ENCODE assay signal across 6 cellular contexts in the genomic region with DNA sequence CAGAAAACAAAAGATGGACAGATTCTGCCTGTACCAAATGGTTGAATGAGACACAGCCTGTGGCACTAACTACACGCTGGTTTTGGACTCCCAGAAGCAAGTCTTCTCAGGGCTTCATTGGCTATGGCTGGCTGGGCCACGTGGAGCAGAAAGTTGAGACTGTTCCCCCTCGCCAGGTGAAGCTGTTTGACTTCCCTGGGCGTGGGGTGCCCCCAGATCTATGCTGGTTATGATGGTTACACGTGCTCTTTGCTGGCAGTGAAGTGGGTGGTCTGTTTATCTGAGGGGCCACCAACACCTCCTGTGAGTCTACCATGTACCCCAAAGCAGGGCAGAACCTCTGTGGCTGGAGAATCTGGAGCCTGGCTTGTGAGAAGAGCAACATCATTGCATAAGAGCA.
"Had no signal": no experiment of that assay in that cellular context is flagged by ENCODE, and none has a peak within 500 bp of the region (broad histone marks: within the 10 kb centered on the region; RNA-seq: fewer than 3 reads in every experiment).

No MANE protein-coding gene starts in this region.

- H3K36me3 Mint-ChIP-seq: IgD-negative memory B cell had no signal

- H3K27ac Mint-ChIP-seq: IgD-negative memory B cell had no signal

- H3K4me3 ChIP-seq: K562 had no signal

- H3K27me3 Mint-ChIP-seq: IgD-negative memory B cell had no signal

- DNase-seq: IMR-90 had no signal

- H3K4me3 Mint-ChIP-seq: IgD-negative memory B cell had no signal

- ATAC-seq: HepG2, K562 had no signal

- H3K4me1 Mint-ChIP-seq: IgD-negative memory B cell had no signal

- FAIRE-seq: HepG2, HTR-8/SVneo, K562 had no signal

- H3K27ac ChIP-seq: HL-60 had no signal
